25 cellular contexts compared by ENCODE assay signal in genomic region chr5:150481708-150481965, GRCh38.
"Had no signal": no experiment of that assay in that cellular context is flagged by ENCODE, and none has a peak within 500 bp of the region (broad histone marks: within the 10 kb centered on the region; RNA-seq: fewer than 3 reads in every experiment).

No MANE protein-coding gene starts in this region.

- H3K36me3 ChIP-seq: brain microvascular endothelial cell, cardiac muscle cell, SJCRH30 had no signal

- H3K36me3 Mint-ChIP-seq: activated naive CD4-positive, alpha-beta T cell treated with anti-CD3 and anti-CD28 coated beads, Interleukin-2, amount 10 ng/mL, durations not matched to agents 7 days and 5 days; activated naive CD8-positive, alpha-beta T cell treated with anti-CD3 and anti-CD28 coated beads for 36 hours had no signal

- H3K27me3 ChIP-seq: brain microvascular endothelial cell, cardiac muscle cell, SJCRH30 had no signal

- H3K4me3 Mint-ChIP-seq: activated CD8-positive, alpha-beta T cell treated with anti-CD3 and anti-CD28 coated beads for 36 hours; activated naive CD4-positive, alpha-beta T cell treated with anti-CD3 and anti-CD28 coated beads, Interleukin-2, amount 10 ng/mL, durations not matched to agents 7 days and 5 days; activated naive CD8-positive, alpha-beta T cell treated with anti-CD3 and anti-CD28 coated beads for 36 hours; activated T-cell treated with anti-CD3 and anti-CD28 coated beads, Interleukin-2, amount 50 U/mL, for 72 hours had no signal

- H3K9me3 Mint-ChIP-seq: activated CD8-positive, alpha-beta T cell treated with anti-CD3 and anti-CD28 coated beads for 36 hours; activated naive CD4-positive, alpha-beta T cell treated with anti-CD3 and anti-CD28 coated beads, Interleukin-2, amount 10 ng/mL, durations not matched to agents 7 days and 5 days; activated naive CD8-positive, alpha-beta T cell treated with anti-CD3 and anti-CD28 coated beads for 36 hours; activated T-cell treated with anti-CD3 and anti-CD28 coated beads, Interleukin-2, amount 50 U/mL, for 72 hours; activated T-helper 2 cell treated with anti-CD3 and anti-CD28 coated beads, Interferon-gamma antibody, Interleukin-2, Interleukin-4, amounts not matched to agents 10 μg/mL and 5 μg/mL and 100 μg/mL, durations not matched to agents 14 hours and 24 hours and 36 hours had no signal

- H3K4me3 ChIP-seq: cardiac muscle cell, SJCRH30 had no signal

- H3K9me3 ChIP-seq: SJCRH30, SK-N-SH had no signal

- DNase-seq: activated CD4-positive, alpha-beta T cell treated with anti-CD3 and anti-CD28 coated beads, Interleukin-2, amount 50 U/mL, for 1 hour; activated CD4-positive, CD25-positive, alpha-beta regulatory T cell; activated CD8-positive, alpha-beta memory T cell treated with anti-CD3 and anti-CD28 coated beads, Interleukin-2, amount 50 U/mL, for 4 hours; activated CD8-positive, alpha-beta T cell treated with anti-CD3 and anti-CD28 coated beads for 36 hours; activated gamma-delta T cell treated with Interleukin-2 at 50 U/mL for 16 hours; activated naive CD4-positive, alpha-beta T cell treated with anti-CD3 and anti-CD28 coated beads, Interleukin-2, amount 10 ng/mL, durations not matched to agents 7 days and 5 days; activated naive CD8-positive, alpha-beta T cell treated with anti-CD3 and anti-CD28 coated beads for 36 hours; activated T-cell treated with anti-CD3 and anti-CD28 coated beads, Interleukin-2, amount 50 U/mL, for 72 hours; brain microvascular endothelial cell; NCI-H1048; NCI-H1417; NCI-H1694; NCI-H2029 treated with DMSO at 0.1 percent for 48 hours; NCI-H345; NCI-H510A; NCI-H526 treated with DMSO at 0.1 percent for 48 hours; NCI-H82; Right ventricle myocardium superior; RPMI8226; SJCRH30; SK-N-SH; T-helper 1 cell had no signal

- H3K4me1 Mint-ChIP-seq: activated naive CD8-positive, alpha-beta T cell treated with anti-CD3 and anti-CD28 coated beads for 36 hours had no signal

- H3K9ac ChIP-seq: SK-N-SH had no signal

- H3K27ac ChIP-seq: brain microvascular endothelial cell, cardiac muscle cell, SJCRH30, VCaP had no signal

- ATAC-seq: activated CD8-positive, alpha-beta T cell treated with anti-CD3 and anti-CD28 coated beads for 36 hours; activated T-cell treated with anti-CD3 and anti-CD28 coated beads, Interleukin-2, amount 50 U/mL, for 72 hours had no signal

- H3K4me2 ChIP-seq: SK-N-SH had no signal

- H3K27ac Mint-ChIP-seq: activated CD8-positive, alpha-beta T cell treated with anti-CD3 and anti-CD28 coated beads for 36 hours; activated naive CD4-positive, alpha-beta T cell treated with anti-CD3 and anti-CD28 coated beads, Interleukin-2, amount 10 ng/mL, durations not matched to agents 7 days and 5 days; activated naive CD8-positive, alpha-beta T cell treated with anti-CD3 and anti-CD28 coated beads for 36 hours; activated T-cell treated with anti-CD3 and anti-CD28 coated beads, Interleukin-2, amount 50 U/mL, for 72 hours; activated T-helper 2 cell treated with anti-CD3 and anti-CD28 coated beads, Interferon-gamma antibody, Interleukin-2, Interleukin-4, amounts not matched to agents 10 μg/mL and 5 μg/mL and 100 μg/mL, durations not matched to agents 14 hours and 24 hours and 36 hours had no signal
